Comparison of ENCODE assay signal across 8 cellular contexts in genomic region chr17:76529643-76530488, GRCh38. TPM values are rescaled to one million over a fixed set of nuclear protein-coding genes. Genes with fewer than 3 reads are reported as not detected.
DNase-seq lines count a peak whose midpoint lies in the region; ATAC-seq, FAIRE-seq and TF ChIP-seq lines count a peak whose summit lies in the region.

No MANE protein-coding gene starts in this region.

- H3K4me1 ChIP-seq in ectodermal cell (ENCODE audit: control insufficient read depth, insufficient read depth, low read length) (peaks cover 22% of the 10 kb centered on the region), uterus (peaks cover 0 to 16% of the 10 kb centered on the region in 2 donors)

- WGBS in ectodermal cell, 2 experiments, result 57 to 63% methylated on average over 27 of the region's 27 CpGs

- H3K36me3 ChIP-seq in ectodermal cell (ENCODE audit: control insufficient read depth, insufficient read depth, low read length) (no peaks in the 10 kb centered on the region), uterus (no peaks in the 10 kb centered on the region)

- no peak for TF ChIP-seq POLR2A in uterus (IDR thresholded peaks at IDR 0.05)

- H3K27ac ChIP-seq in ectodermal cell (ENCODE audit: insufficient read depth, low read depth, low read length, poor library complexity, severe bottlenecking), result peak overlapping the region; percentile 17
- peak overlapping the region; percentile 94 to 95 for H3K27ac ChIP-seq in uterus

- CTCF ChIA-PET in activated CD8-positive, alpha-beta T cell treated with anti-CD3 and anti-CD28 coated beads, Interleukin-2, amount 10 ng/mL, durations not matched to agents 7 days and 5 days (lab: Charles Lee), result interaction anchor here (1.2 kb wide), 1 partner anchor 29 kb away, joined by 4 read pairs; no protein-coding TSS in a partner anchor
- CTCF ChIA-PET in activated CD8-positive, alpha-beta T cell treated with anti-CD3 and anti-CD28 coated beads for 36 hours (lab: Charles Lee), result interaction anchor here (1.1 to 3.3 kb wide), 3 partner anchors 17 to 94 kb away, joined by 3 to 20 read pairs (median 4); no protein-coding TSS in a partner anchor
- CTCF ChIA-PET in HEK293T (lab: Yijun Ruan, JAX), result interaction anchor here (1.2 to 4.0 kb wide), 4 partner anchors 10 to 152 kb away, joined by 3 to 15 read pairs (median 4); partner anchors contain the start of gene PRCD

- H3K4me3 ChIP-seq in ectodermal cell (ENCODE audit: insufficient read depth, low read depth, low read length), result no peak overlapping the region
- no peak overlapping the region for H3K4me3 ChIP-seq in uterus

- no peak for TF ChIP-seq CTCF in activated CD8-positive, alpha-beta T cell treated with anti-CD3 and anti-CD28 coated beads for 36 hours (IDR thresholded peaks at IDR 0.05)
- TF ChIP-seq CTCF in uterus (IDR thresholded peaks at IDR 0.05), result no peak

- H3K4me1 Mint-ChIP-seq in activated CD8-positive, alpha-beta T cell treated with anti-CD3 and anti-CD28 coated beads, Interleukin-2, amount 10 ng/mL, durations not matched to agents 7 days and 5 days (ENCODE audit: low read depth), result peaks cover 14% of the 10 kb centered on the region
- H3K4me1 Mint-ChIP-seq in activated CD8-positive, alpha-beta T cell treated with anti-CD3 and anti-CD28 coated beads for 36 hours (ENCODE audit: low read depth), result peaks cover 23% of the 10 kb centered on the region

- H3K27me3 ChIP-seq in ectodermal cell (ENCODE audit: control insufficient read depth, insufficient read depth, low read length, poor library complexity, severe bottlenecking) (no peaks in the 10 kb centered on the region), uterus (no peaks in the 10 kb centered on the region)

- H3K4me3 Mint-ChIP-seq in activated CD8-positive, alpha-beta T cell treated with anti-CD3 and anti-CD28 coated beads, Interleukin-2, amount 10 ng/mL, durations not matched to agents 7 days and 5 days, result no peak overlapping the region
- H3K4me3 Mint-ChIP-seq in activated CD8-positive, alpha-beta T cell treated with anti-CD3 and anti-CD28 coated beads for 36 hours, result no peak overlapping the region

- H3K27me3 Mint-ChIP-seq in activated CD8-positive, alpha-beta T cell treated with anti-CD3 and anti-CD28 coated beads, Interleukin-2, amount 10 ng/mL, durations not matched to agents 7 days and 5 days (ENCODE audit: low read depth), result peaks cover under 1% of the 10 kb centered on the region
- H3K27me3 Mint-ChIP-seq in activated CD8-positive, alpha-beta T cell treated with anti-CD3 and anti-CD28 coated beads for 36 hours, result no peaks in the 10 kb centered on the region

- H3K9me3 ChIP-seq in ectodermal cell (ENCODE audit: control insufficient read depth, low read length) (no peaks in the 10 kb centered on the region), uterus (no peaks in the 10 kb centered on the region)

- H3K27ac Mint-ChIP-seq in activated CD8-positive, alpha-beta T cell treated with anti-CD3 and anti-CD28 coated beads, Interleukin-2, amount 10 ng/mL, durations not matched to agents 7 days and 5 days, result peak overlapping the region; percentile 25
- H3K27ac Mint-ChIP-seq in activated CD8-positive, alpha-beta T cell treated with anti-CD3 and anti-CD28 coated beads for 36 hours, result no peak overlapping the region

- no peak for ATAC-seq in activated CD8-positive, alpha-beta T cell treated with anti-CD3 and anti-CD28 coated beads, Interleukin-2, amount 10 ng/mL, durations not matched to agents 7 days and 5 days
- no peak for ATAC-seq in activated CD8-positive, alpha-beta T cell treated with anti-CD3 and anti-CD28 coated beads for 36 hours

- no peaks in the 10 kb centered on the region for H3K36me3 Mint-ChIP-seq in activated CD8-positive, alpha-beta T cell treated with anti-CD3 and anti-CD28 coated beads, Interleukin-2, amount 10 ng/mL, durations not matched to agents 7 days and 5 days (ENCODE audit: low read depth)
- H3K36me3 Mint-ChIP-seq in activated CD8-positive, alpha-beta T cell treated with anti-CD3 and anti-CD28 coated beads for 36 hours (ENCODE audit: low read depth), result no peaks in the 10 kb centered on the region

- DNase-seq in activated CD8-positive, alpha-beta T cell treated with anti-CD3 and anti-CD28 coated beads, Interleukin-2, amount 10 ng/mL, durations not matched to agents 7 days and 5 days, result no peak
- no peak for DNase-seq in activated CD8-positive, alpha-beta T cell treated with anti-CD3 and anti-CD28 coated beads for 36 hours
- DNase-seq in midbrain (lab: John Stamatoyannopoulos, UW) (peak; percentile 58), uterus (peak; percentile 86 to 87), HEK293T (ENCODE audit: extremely low spot score) (no peak), NCI-H2196 (lab: John Stamatoyannopoulos, UW; ENCODE audit: unreplicated experiment) (no peak), urothelium cell line (ENCODE audit: low spot score) (no peak)

- H3K9me3 Mint-ChIP-seq in activated CD8-positive, alpha-beta T cell treated with anti-CD3 and anti-CD28 coated beads, Interleukin-2, amount 10 ng/mL, durations not matched to agents 7 days and 5 days (ENCODE audit: insufficient read depth), result no peaks in the 10 kb centered on the region
- H3K9me3 Mint-ChIP-seq in activated CD8-positive, alpha-beta T cell treated with anti-CD3 and anti-CD28 coated beads for 36 hours, result no peaks in the 10 kb centered on the region

- POLR2A ChIA-PET in activated CD8-positive, alpha-beta T cell treated with anti-CD3 and anti-CD28 coated beads, Interleukin-2, amount 10 ng/mL, durations not matched to agents 7 days and 5 days (lab: Charles Lee), result no interaction called here
- POLR2A ChIA-PET in activated CD8-positive, alpha-beta T cell treated with anti-CD3 and anti-CD28 coated beads for 36 hours (lab: Charles Lee), result interaction anchor here (0.8 to 1.1 kb wide), 3 partner anchors 28 to 60 kb away, joined by 3 to 5 read pairs (median 4); no protein-coding TSS in a partner anchor
- POLR2A ChIA-PET in HEK293T (lab: Yijun Ruan, JAX), result interaction anchor here (0.9 to 3.8 kb wide), 7 partner anchors 11 to 83 kb away, joined by 4 to 28 read pairs (median 5); partner anchors contain the start of gene PRCD

- intact Hi-C loops in activated CD8-positive, alpha-beta T cell treated with anti-CD3 and anti-CD28 coated beads for 36 hours (cut with micrococcal nuclease), result no loop called here
- intact Hi-C loops in uterus (cut with DNase I; ENCODE audit: low total_unique reads), result no loop called here

- FAIRE-seq in urothelium cell line (lab: Jason Lieb, UNC), result no peak

TF ChIP-seq in HEK293T, 16 proteins besides CTCF, POLR2A, EP300 and RAD21 (continues in another document):
- no peak for TF ChIP-seq ELF4 (IDR thresholded peaks at IDR 0.05)
- no peak for TF ChIP-seq FOXA1 (IDR thresholded peaks at IDR 0.05)
- no peak for TF ChIP-seq SP1 (IDR thresholded peaks at IDR 0.05)
- TF ChIP-seq CTBP1 (IDR thresholded peaks at IDR 0.05; ENCODE audit: borderline replicate concordance), result no peak
- no peak for TF ChIP-seq LEF1 (IDR thresholded peaks at IDR 0.05; ENCODE audit: borderline replicate concordance)
- TF ChIP-seq L3MBTL2 (conservative IDR thresholded peaks at IDR 0.05), result no peak
- no peak for TF ChIP-seq NFRKB (IDR thresholded peaks at IDR 0.05)
- no peak for TF ChIP-seq BHLHE40 (IDR thresholded peaks at IDR 0.05; ENCODE audit: borderline replicate concordance)
- no peak for TF ChIP-seq FOXM1 (IDR thresholded peaks at IDR 0.05; ENCODE audit: borderline replicate concordance)
- TF ChIP-seq, protein P1, sequence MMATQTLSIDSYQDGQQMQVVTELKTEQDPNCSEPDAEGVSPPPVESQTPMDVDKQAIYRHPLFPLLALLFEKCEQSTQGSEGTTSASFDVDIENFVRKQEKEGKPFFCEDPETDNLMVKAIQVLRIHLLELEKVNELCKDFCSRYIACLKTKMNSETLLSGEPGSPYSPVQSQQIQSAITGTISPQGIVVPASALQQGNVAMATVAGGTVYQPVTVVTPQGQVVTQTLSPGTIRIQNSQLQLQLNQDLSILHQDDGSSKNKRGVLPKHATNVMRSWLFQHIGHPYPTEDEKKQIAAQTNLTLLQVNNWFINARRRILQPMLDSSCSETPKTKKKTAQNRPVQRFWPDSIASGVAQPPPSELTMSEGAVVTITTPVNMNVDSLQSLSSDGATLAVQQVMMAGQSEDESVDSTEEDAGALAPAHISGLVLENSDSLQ (IDR thresholded peaks at IDR 0.05), result no peak
- TF ChIP-seq HDGF (IDR thresholded peaks at IDR 0.05; ENCODE audit: borderline replicate concordance), result no peak

RNA-seq across cellular contexts. Expression of gene CYGB, which starts 7.6 kb away (rescaled TPM):
- total RNA-seq in activated CD8-positive, alpha-beta T cell treated with anti-CD3 and anti-CD28 coated beads, Interleukin-2, amount 10 ng/mL, durations not matched to agents 7 days and 5 days, result under 1 TPM in 1 of 2 experiments, not detected in 1; 0.40 TPM
- under 1 TPM in 1 of 2 experiments, not detected in 1; 0.23 TPM for total RNA-seq in activated CD8-positive, alpha-beta T cell treated with anti-CD3 and anti-CD28 coated beads for 36 hours
- 0.61 TPM for polyA plus RNA-seq in ectodermal cell (2013, experiment 1 of 4)
- 0.73 TPM for polyA plus RNA-seq in ectodermal cell (2013, experiment 2 of 4)
- 1.4 TPM for polyA plus RNA-seq in ectodermal cell (2013, experiment 3 of 4)
- polyA plus RNA-seq in ectodermal cell (2013, experiment 4 of 4), result 1.4 TPM
- 10 to 100 TPM in 2 of 4 donors, 1 to 10 TPM in 2; 7.8 to 33.2 (median 19.8) TPM for total RNA-seq in uterus

RNA-seq across cellular contexts. Expression of gene PRCD, which starts 10.0 kb away (rescaled TPM):
- total RNA-seq in activated CD8-positive, alpha-beta T cell treated with anti-CD3 and anti-CD28 coated beads, Interleukin-2, amount 10 ng/mL, durations not matched to agents 7 days and 5 days, result not detected
- total RNA-seq in activated CD8-positive, alpha-beta T cell treated with anti-CD3 and anti-CD28 coated beads for 36 hours, result not detected
- not detected for polyA plus RNA-seq in ectodermal cell (2013, experiment 1 of 4)
- 0.27 TPM for polyA plus RNA-seq in ectodermal cell (2013, experiment 2 of 4)
- polyA plus RNA-seq in ectodermal cell (2013, experiment 3 of 4), result 0.85 TPM
- polyA plus RNA-seq in ectodermal cell (2013, experiment 4 of 4), result 0.57 TPM
- 10 to 100 TPM in 1 of 4 donors, under 1 TPM in 2, not detected in 1; 0.26 to 13.4 (median 0.69) TPM for total RNA-seq in uterus

RNA-seq across cellular contexts. Expression of gene RHBDF2, which starts 28.6 kb away (rescaled TPM):
- 10 to 100 TPM; 51.4 to 52.1 TPM for total RNA-seq in activated CD8-positive, alpha-beta T cell treated with anti-CD3 and anti-CD28 coated beads, Interleukin-2, amount 10 ng/mL, durations not matched to agents 7 days and 5 days
- total RNA-seq in activated CD8-positive, alpha-beta T cell treated with anti-CD3 and anti-CD28 coated beads for 36 hours, result 10 to 100 TPM; 19.9 to 20.4 TPM
- 6.6 TPM for polyA plus RNA-seq in ectodermal cell (2013, experiment 1 of 4)
- 9.4 TPM for polyA plus RNA-seq in ectodermal cell (2013, experiment 2 of 4)
- 4.8 TPM for polyA plus RNA-seq in ectodermal cell (2013, experiment 3 of 4)
- polyA plus RNA-seq in ectodermal cell (2013, experiment 4 of 4), result 5.3 TPM
- 10 to 100 TPM in 2 of 4 donors, 1 to 10 TPM in 2; 3.8 to 26.1 (median 8.4) TPM for total RNA-seq in uterus

RNA-seq across cellular contexts. Expression of gene ST6GALNAC2, which starts 55.8 kb away (rescaled TPM):
- not detected for total RNA-seq in activated CD8-positive, alpha-beta T cell treated with anti-CD3 and anti-CD28 coated beads, Interleukin-2, amount 10 ng/mL, durations not matched to agents 7 days and 5 days
- total RNA-seq in activated CD8-positive, alpha-beta T cell treated with anti-CD3 and anti-CD28 coated beads for 36 hours, result not detected
- polyA plus RNA-seq in ectodermal cell (2013, experiment 1 of 4), result 1.7 TPM
- 1.9 TPM for polyA plus RNA-seq in ectodermal cell (2013, experiment 2 of 4)
- 0.91 TPM for polyA plus RNA-seq in ectodermal cell (2013, experiment 3 of 4)
- polyA plus RNA-seq in ectodermal cell (2013, experiment 4 of 4), result 0.93 TPM
- 1 to 10 TPM in 2 of 4 donors, under 1 TPM in 1, not detected in 1; 0.59 to 9.5 (median 5.3) TPM for total RNA-seq in uterus

Comparison
In these comparisons a context has a peak if more than half of its experiments do, and no peak if none do; other contexts are left out.
1. DNase-seq: peak in midbrain (single experiment) and uterus (2 of 2); none in activated CD8-positive, alpha-beta T cell treated with anti-CD3 and anti-CD28 coated beads, Interleukin-2, amount 10 ng/mL, durations not matched to agents 7 days and 5 days (single experiment), activated CD8-positive, alpha-beta T cell treated with anti-CD3 and anti-CD28 coated beads for 36 hours (single experiment), HEK293T (single experiment), NCI-H2196 (single experiment) and urothelium cell line (single experiment).
2. RNA of gene CYGB, which starts 7.6 kb away (total RNA-seq): 7.8 to 33.2 TPM in uterus; 0.40 TPM in activated CD8-positive, alpha-beta T cell treated with anti-CD3 and anti-CD28 coated beads, Interleukin-2, amount 10 ng/mL, durations not matched to agents 7 days and 5 days and 0.23 TPM in activated CD8-positive, alpha-beta T cell treated with anti-CD3 and anti-CD28 coated beads for 36 hours; every median in the first group is over 4 times any median in the second.